In the genomic region with DNA sequence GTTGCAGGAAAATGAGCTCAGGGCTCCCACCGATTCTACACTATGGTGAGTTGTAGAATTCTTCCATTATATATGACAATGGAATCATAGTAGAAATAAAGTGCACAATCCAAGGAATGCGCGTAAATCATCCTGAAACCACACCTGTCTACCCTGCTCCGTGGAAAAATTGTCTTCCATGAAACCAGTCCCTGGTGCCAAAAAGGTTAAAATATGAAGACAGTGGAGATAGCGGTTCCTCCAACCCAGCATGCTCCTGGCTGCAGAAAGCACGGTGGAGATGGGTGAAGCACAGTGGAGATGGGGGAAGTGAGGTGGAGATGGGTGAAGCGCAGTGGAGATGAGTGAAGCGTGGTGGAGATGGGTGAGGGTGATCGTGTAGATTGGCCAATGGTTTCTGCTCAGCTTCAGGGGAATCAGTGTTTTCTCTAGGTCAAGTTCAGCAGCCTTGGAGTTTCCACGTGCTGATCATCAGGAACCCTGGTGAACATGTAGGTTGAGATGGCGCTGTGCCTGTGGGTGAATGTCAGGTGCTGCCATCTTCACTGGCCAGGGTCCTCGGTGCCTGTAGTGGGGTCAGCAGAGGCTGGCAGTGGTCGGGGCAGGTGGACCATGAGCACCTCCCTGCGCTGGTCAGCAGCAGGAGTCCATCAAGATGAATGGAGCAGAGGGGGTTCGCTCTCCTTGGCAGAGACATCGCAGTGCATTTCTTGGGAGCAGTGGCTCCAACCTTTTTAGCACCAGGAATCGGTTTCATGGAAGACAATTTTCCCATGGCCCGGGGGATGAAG, we compare ENCODE assay signal across 29 cellular contexts. TPM values are rescaled to one million over a fixed set of nuclear protein-coding genes. Genes with fewer than 3 reads are reported as not detected.
"Had no signal": no experiment of that assay in that cellular context is flagged by ENCODE, and none has a peak within 500 bp of the region (broad histone marks: within the 10 kb centered on the region; RNA-seq: fewer than 3 reads in every experiment).

No MANE protein-coding gene starts in this region.

- H3K27ac Mint-ChIP-seq: effector memory CD8-positive, alpha-beta T cell; nephron; stimulated activated memory B cell treated with anti-CD40 and anti-IgM and Interleukin-4, amounts not matched to agents 10 μg/mL and 1 μg/mL and 100 μg/mL, for 72 hours had no signal

- H3K9me3 ChIP-seq: esophagus squamous epithelium, heart right ventricle, lower lobe of right lung, pancreas, prostate gland, thoracic aorta, tibial nerve had no signal

- H3K27me3 ChIP-seq: pancreas, tibial nerve had no signal

- H3K9me3 Mint-ChIP-seq: effector memory CD8-positive, alpha-beta T cell; nephron; stimulated activated memory B cell treated with anti-CD40 and anti-IgM and Interleukin-4, amounts not matched to agents 10 μg/mL and 1 μg/mL and 100 μg/mL, for 72 hours had no signal

- H3K4me1 ChIP-seq: esophagus squamous epithelium, heart right ventricle, lower lobe of right lung, pancreas, prostate gland, sigmoid colon, tibial nerve had no signal

- H3K4me3 ChIP-seq: esophagus squamous epithelium, heart right ventricle, lower lobe of right lung, pancreas, prostate gland, sigmoid colon, thoracic aorta, tibial nerve had no signal

- H3K36me3 Mint-ChIP-seq: stimulated activated memory B cell treated with anti-CD40 and anti-IgM and Interleukin-4, amounts not matched to agents 10 μg/mL and 1 μg/mL and 100 μg/mL, for 72 hours had no signal

- DNase-seq: caudate nucleus; cerebellar nuclear complex; cortex of kidney; effector memory CD8-positive, alpha-beta T cell; erythroblast; esophagus squamous epithelium; foreskin melanocyte; glutamatergic neuron; heart right ventricle; hippocampal formation; left ventricle myocardium superior; lower lobe of right lung; occipital lobe; pancreas; right cardiac atrium; sigmoid colon; stimulated activated CD4-positive, alpha-beta T cell treated with anti-CD3 and anti-CD28 coated beads, Interleukin-4, amount 100 ng/mL, for 4 hours; stimulated activated naive CD8-positive, alpha-beta T cell treated with anti-CD3 and anti-CD28 coated beads, Interleukin-15, Interleukin-2, amounts not matched to agents 100 U/mL and 50 U/mL, for 24 hours had no signal

- H3K27ac ChIP-seq: esophagus squamous epithelium, heart right ventricle, lower lobe of right lung, pancreas, prostate gland, sigmoid colon, thoracic aorta, tibial nerve had no signal

- H3K4me1 Mint-ChIP-seq: nephron; stimulated activated memory B cell treated with anti-CD40 and anti-IgM and Interleukin-4, amounts not matched to agents 10 μg/mL and 1 μg/mL and 100 μg/mL, for 72 hours had no signal

- H3K4me3 Mint-ChIP-seq: effector memory CD8-positive, alpha-beta T cell; nephron; stimulated activated memory B cell treated with anti-CD40 and anti-IgM and Interleukin-4, amounts not matched to agents 10 μg/mL and 1 μg/mL and 100 μg/mL, for 72 hours had no signal

- H3K36me3 ChIP-seq: esophagus squamous epithelium, heart right ventricle, lower lobe of right lung, pancreas, prostate gland, sigmoid colon, thoracic aorta, tibial nerve had no signal

- ATAC-seq: effector memory CD8-positive, alpha-beta T cell; heart right ventricle; left ventricle myocardium superior; lower lobe of right lung; pancreas; right cardiac atrium; stimulated activated memory B cell treated with anti-CD40 and anti-IgM and Interleukin-4, amounts not matched to agents 10 μg/mL and 1 μg/mL and 100 μg/mL, for 72 hours; stimulated activated naive CD8-positive, alpha-beta T cell treated with anti-CD3 and anti-CD28 coated beads, Interleukin-15, Interleukin-2, amounts not matched to agents 100 U/mL and 50 U/mL, for 24 hours had no signal

RNA-seq across cellular contexts. Expression of gene PAEP, which starts 20.3 kb away (rescaled TPM):
- total RNA-seq: dermis microvascular lymphatic vessel endothelial cell, esophagus squamous epithelium, heart right ventricle, kidney epithelial cell, left ventricle myocardium superior, lower lobe of right lung, mesenteric fat pad, mononuclear cell, occipital lobe, pancreas, right cardiac atrium, sigmoid colon, skeletal muscle tissue, thoracic aorta, tibial nerve, ureter had no signal
- polyA plus RNA-seq: heart right ventricle, pancreas, right cardiac atrium, sigmoid colon had no signal

RNA-seq across cellular contexts. Expression of gene OBP2A, which starts 35.9 kb away (rescaled TPM):
- total RNA-seq: dermis microvascular lymphatic vessel endothelial cell, esophagus squamous epithelium, heart right ventricle, kidney epithelial cell, left ventricle myocardium superior, lower lobe of right lung, mesenteric fat pad, mononuclear cell, occipital lobe, pancreas, right cardiac atrium, sigmoid colon, skeletal muscle tissue, thoracic aorta, tibial nerve, ureter had no signal
- polyA plus RNA-seq: heart right ventricle, pancreas, right cardiac atrium, sigmoid colon had no signal

RNA-seq across cellular contexts. Expression of gene GLT6D1, which starts 57.5 kb away (rescaled TPM):
- total RNA-seq: dermis microvascular lymphatic vessel endothelial cell, esophagus squamous epithelium, heart right ventricle, kidney epithelial cell, left ventricle myocardium superior, lower lobe of right lung, mesenteric fat pad, mononuclear cell, occipital lobe, pancreas, prostate gland, right cardiac atrium, sigmoid colon, skeletal muscle tissue, thoracic aorta, tibial nerve, ureter had no signal
- polyA plus RNA-seq: heart right ventricle, right cardiac atrium, sigmoid colon had no signal
